ENCODE assay signal across 30 cellular contexts in the genomic region with DNA sequence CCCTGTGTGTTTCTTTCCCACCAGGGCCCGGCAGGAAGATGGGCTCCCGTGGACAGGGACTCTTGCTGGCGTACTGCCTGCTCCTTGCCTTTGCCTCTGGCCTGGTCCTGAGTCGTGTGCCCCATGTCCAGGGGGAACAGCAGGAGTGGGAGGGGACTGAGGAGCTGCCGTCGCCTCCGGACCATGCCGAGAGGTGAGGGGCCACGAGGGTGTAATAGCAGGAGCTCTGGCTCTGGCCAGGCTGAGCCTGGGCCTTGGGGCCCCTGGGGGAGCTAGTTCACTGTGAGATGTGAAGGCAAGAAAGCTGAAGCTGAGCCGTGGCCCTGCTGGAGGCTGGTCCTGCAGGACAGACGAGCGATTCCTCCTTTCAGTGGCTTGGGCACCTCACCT. TPM values are rescaled to one million over a fixed set of nuclear protein-coding genes. Genes with fewer than 3 reads are reported as not detected.
DNase-seq lines count a peak whose midpoint lies in the region; ATAC-seq, FAIRE-seq and TF ChIP-seq lines count a peak whose summit lies in the region.
"Had no signal": no experiment of that assay in that cellular context is flagged by ENCODE, and none has a peak within 500 bp of the region (broad histone marks: within the 10 kb centered on the region; RNA-seq: fewer than 3 reads in every experiment).

No MANE protein-coding gene starts in this region.

- FAIRE-seq in urothelium cell line (lab: Jason Lieb, UNC): peak; percentile 61
- FAIRE-seq: GM12892 had no signal

- H3K27me3 ChIP-seq in neuronal stem cell (ENCODE audit: control insufficient read depth in 3 of 3, insufficient read depth in 3 of 3, low read depth in 1 of 3, low read length in 3 of 3): peaks cover 0 to 20% (median 2%) of the 10 kb centered on the region in 3 experiments
- H3K27me3 ChIP-seq: BE2C, MG63, SJCRH30 had no signal

- peak overlapping the region; percentile 53 for H3K18ac ChIP-seq in neuronal stem cell (ENCODE audit: low read length)

- H3K23ac ChIP-seq in neuronal stem cell (ENCODE audit: low read depth, low read length, poor library complexity): no peak overlapping the region

- no peak for ATAC-seq in GM19328 (IDR thresholded peaks at IDR 0.05; ENCODE audit: unreplicated experiment)
- ATAC-seq: PC-3, Right ventricle myocardium inferior had no signal

- H2BK15ac ChIP-seq in neuronal stem cell (ENCODE audit: low read length): no peak overlapping the region

- H3K36me3 ChIP-seq in neuronal stem cell (replicated peaks in 1 of 2; ENCODE audit: control insufficient read depth in 2 of 2, insufficient read depth in 2 of 2, low read length in 2 of 2): peaks cover 0 to 3% of the 10 kb centered on the region in 2 donors
- H3K36me3 ChIP-seq: BE2C, MG63 had no signal

- no peak overlapping the region for H2BK120ac ChIP-seq in neuronal stem cell (ENCODE audit: low read depth, low read length)

- H2AK5ac ChIP-seq in neuronal stem cell (ENCODE audit: low read depth, low read length): no peak overlapping the region

- H2BK12ac ChIP-seq in neuronal stem cell (ENCODE audit: low read length): no peak overlapping the region

- peak overlapping the region; percentile 38 for H3K9ac ChIP-seq in neuronal stem cell (ENCODE audit: low read depth, low read length, poor library complexity)

- H3K9me3 ChIP-seq in neuronal stem cell (replicated peaks in 1 of 2; ENCODE audit: control insufficient read depth in 2 of 2, insufficient read depth in 1 of 2, low read depth in 1 of 2, low read length in 2 of 2): peaks cover 0 to 11% of the 10 kb centered on the region in 2 donors
- H3K9me3 ChIP-seq: BE2C, MG63, SJCRH30 had no signal

- H3K79me1 ChIP-seq in neuronal stem cell (ENCODE audit: low read depth, low read length): peaks cover 2% of the 10 kb centered on the region

- H3K27ac ChIP-seq in neuronal stem cell (replicated peaks; ENCODE audit: low read length): no peak overlapping the region
- H3K27ac ChIP-seq: 22Rv1, SJCRH30 had no signal

- no CpG with 5 or more reads among the region's 12 CpGs for WGBS in neuronal stem cell (ENCODE audit: extremely low coverage in 2 of 2, insufficient read length in 2 of 2, insufficient replicate concordance in 1 of 2), 2 donors

- H3K4ac ChIP-seq in neuronal stem cell (ENCODE audit: low read length): no peak overlapping the region

- peak; percentile 31 for DNase-seq in activated effector memory CD4-positive, alpha-beta T cell treated with anti-CD3 and anti-CD28 coated beads, Interleukin-2, amount 50 U/mL, for 16 hours
- no peak for DNase-seq in activated effector memory CD4-positive, alpha-beta T cell treated with Interleukin-2 at 50 U/mL for 16 hours
- DNase-seq in neuronal stem cell (ENCODE audit: low spot score) (no peak), urothelium cell line (ENCODE audit: low spot score) (no peak), COLO829 (ENCODE audit: low spot score) (no peak)
- DNase-seq: ACHN; BE2C; Calu3; CD8-positive, alpha-beta memory T cell; DMS153; DND-41; H7; IMR-90; KG1; MG63; NCI-H1105 treated with DMSO at 0.1 percent for 48 hours; NCI-H146; NCI-H2029; NCI-H446; NCI-H524 treated with DMSO at 0.1 percent for 48 hours; NCI-H774; NK-92 treated with Interleukin-12 subunit alpha and Interleukin-12 subunit beta, amount 100 ng/mL, for 24 hours; PC-3; SJCRH30 had no signal

- 0 out of 2 replicates have a peak, but pooled peaks have one; percentile 2 for TF ChIP-seq CTCF in WI38 (IDR thresholded peaks at IDR 0.05; ENCODE audit: low read depth, low read length)

- H3K4me3 ChIP-seq in WI38 (ENCODE audit: low read depth, low read length) (no peak overlapping the region), neuronal stem cell (ENCODE audit: low read length in 2 of 2) (no peak overlapping the region)
- H3K4me3 ChIP-seq: MG63, SJCRH30 had no signal

- H4K8ac ChIP-seq in neuronal stem cell (ENCODE audit: low read depth, low read length): no peak overlapping the region

- peak overlapping the region; percentile 25 for H3K14ac ChIP-seq in neuronal stem cell (ENCODE audit: low read length)

- no peak overlapping the region for H3K4me2 ChIP-seq in neuronal stem cell (ENCODE audit: insufficient read depth, low read length, poor library complexity, severe bottlenecking)

- no peak overlapping the region for H2BK5ac ChIP-seq in neuronal stem cell (ENCODE audit: low read length)

- peaks cover 0 to 13% of the 10 kb centered on the region in 2 donors for H3K4me1 ChIP-seq in neuronal stem cell (ENCODE audit: control insufficient read depth in 2 of 2, insufficient read depth in 1 of 2, low read depth in 1 of 2, low read length in 2 of 2)

- no peak overlapping the region for H4K91ac ChIP-seq in neuronal stem cell (ENCODE audit: low read depth, low read length, poor library complexity)

- H2AFZ ChIP-seq in neuronal stem cell (ENCODE audit: low read length): no peak overlapping the region

RNA-seq across cellular contexts. Expression of a gene that starts 20.0 kb away (rescaled TPM):
- polyA plus RNA-seq in neuronal stem cell (2013, experiment 1 of 2): 1.3 TPM
- polyA plus RNA-seq in neuronal stem cell (2013, experiment 2 of 2): 1.6 TPM
- polyA plus RNA-seq: CD14-positive monocyte; CD8-positive, alpha-beta memory T cell had no signal

RNA-seq across cellular contexts. Expression of a gene that starts 30.7 kb away (rescaled TPM):
- polyA plus RNA-seq in neuronal stem cell (2013, experiment 1 of 2): 17.4 TPM
- polyA plus RNA-seq in neuronal stem cell (2013, experiment 2 of 2): 18.1 TPM

RNA-seq across cellular contexts. Expression of a gene that starts 34.4 kb away (rescaled TPM):
- 30.7 TPM for polyA plus RNA-seq in neuronal stem cell (2013, experiment 1 of 2)
- 30.5 TPM for polyA plus RNA-seq in neuronal stem cell (2013, experiment 2 of 2)
